ENCODE assay signal across 1 cellular context in the genomic region with DNA sequence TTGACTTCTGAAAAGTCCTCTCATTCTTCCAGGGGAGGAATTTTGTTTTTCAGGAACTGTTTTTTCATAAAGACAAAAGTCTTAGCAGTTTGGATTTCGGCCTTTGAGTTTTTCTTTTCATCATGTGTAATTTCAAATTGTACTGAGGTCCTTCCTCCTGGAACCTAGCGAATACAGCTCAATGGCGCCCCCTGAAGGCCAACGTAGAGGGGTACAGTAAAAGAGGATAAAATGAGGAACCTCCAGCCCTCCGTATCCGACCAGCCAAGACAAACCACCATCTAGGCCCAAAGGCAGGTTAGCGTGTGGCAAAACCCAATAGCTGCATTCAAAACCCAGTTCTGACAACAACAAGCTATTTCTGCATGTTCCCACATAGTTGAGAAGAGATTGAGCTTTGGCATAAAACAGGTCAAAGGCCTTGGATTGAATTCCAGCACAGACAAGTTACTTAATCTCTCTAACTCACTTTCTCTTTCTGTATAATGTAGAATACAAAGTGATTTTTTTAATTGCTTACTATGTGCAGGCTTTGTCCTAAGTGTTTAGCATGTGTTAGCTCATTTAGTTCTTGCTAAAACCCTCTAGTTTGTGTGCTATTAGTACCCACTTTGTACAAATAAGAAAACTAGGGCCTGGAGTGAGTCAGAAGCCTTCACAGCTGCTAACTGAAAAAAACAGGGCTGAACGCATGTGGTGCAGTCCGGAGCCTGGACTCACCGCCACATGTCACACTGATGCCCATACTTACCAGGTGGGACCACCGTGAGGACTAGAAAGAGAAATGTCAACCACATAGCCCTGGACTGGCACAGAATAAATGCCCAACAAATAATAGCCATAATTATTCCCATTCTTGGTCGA.
TF ChIP-seq lines count a peak whose summit lies in the region.

No MANE protein-coding gene starts in this region.

TF ChIP-seq in endothelial cell of umbilical vein, 7 proteins besides CTCF, POLR2A, EP300 and RAD21:
- TF ChIP-seq POLR2AphosphoS5 (IDR thresholded peaks at IDR 0.05; ENCODE audit: insufficient read depth, low read depth, low read length) (no peak), FOS (IDR thresholded peaks at IDR 0.05; ENCODE audit: borderline replicate concordance, insufficient read depth, low read length) (peak; percentile 40)
